Comparison of ENCODE assay signal across 27 cellular contexts in genomic region chr9:33734911-33735310, GRCh38.
DNase-seq lines count a peak whose midpoint lies in the region; ATAC-seq and TF ChIP-seq lines count a peak whose summit lies in the region.
"Had no signal": no experiment of that assay in that cellular context is flagged by ENCODE, and none has a peak within 500 bp of the region (broad histone marks: within the 10 kb centered on the region; RNA-seq: fewer than 3 reads in every experiment).

No MANE protein-coding gene starts in this region.

- peak overlapping the region; percentile 72 for H3K4me2 ChIP-seq in PC-9

- H3K27me3 ChIP-seq in PC-9 (ENCODE audit: insufficient read depth, low read depth): no peaks in the 10 kb centered on the region
- H3K27me3 ChIP-seq: sigmoid colon had no signal

- no peak overlapping the region; the same call in 1 of the 2 replicates for H3K4me3 ChIP-seq in PC-9
- no peak overlapping the region for H3K4me3 ChIP-seq in epithelial cell of esophagus (ENCODE audit: low read length)
- H3K4me3 ChIP-seq in mucosa of descending colon: no peak overlapping the region
- H3K4me3 ChIP-seq: GM12878, GM23248, prostate gland, sigmoid colon, thoracic aorta had no signal

- BruUV-seq in PC-9 (replicated peaks; lab: Mats Ljungman, UMichigan): no TSS peak

- peaks cover 18% of the 10 kb centered on the region for H3F3A ChIP-seq in PC-9 (ENCODE audit: insufficient read depth, low read depth)

- no peaks in the 10 kb centered on the region for H4K20me1 ChIP-seq in PC-9 (ENCODE audit: insufficient read depth)

- H3K9me3 ChIP-seq in PC-9 (ENCODE audit: insufficient read depth, low read depth) (no peaks in the 10 kb centered on the region), mucosa of descending colon (no peaks in the 10 kb centered on the region)
- H3K9me3 ChIP-seq: neutrophil, prostate gland, sigmoid colon, thoracic aorta had no signal

- TF ChIP-seq CTCF in PC-9 (conservative IDR thresholded peaks at IDR 0.05): no peak
- no peak for TF ChIP-seq CTCF in epithelial cell of esophagus (IDR thresholded peaks at IDR 0.05; ENCODE audit: insufficient read depth, low read depth, low read length, missing control alignments)
- TF ChIP-seq CTCF in mucosa of descending colon (IDR thresholded peaks at IDR 0.05): no peak

- H3K9me2 ChIP-seq in PC-9 (ENCODE audit: insufficient read depth): no peaks in the 10 kb centered on the region

- H3K36me3 ChIP-seq in PC-9 (ENCODE audit: low read depth): no peaks in the 10 kb centered on the region
- no peaks in the 10 kb centered on the region for H3K36me3 ChIP-seq in mucosa of descending colon (ENCODE audit: low read depth)
- H3K36me3 ChIP-seq: neutrophil, prostate gland, sigmoid colon, thoracic aorta had no signal

- intact Hi-C loops in PC-9 (cut with micrococcal nuclease; ENCODE audit: unreplicated experiment): no loop called here
- intact Hi-C loops in mucosa of descending colon (cut with DNase I, micrococcal nuclease): no loop called here

- peak; percentile 81 for ATAC-seq in mucosa of descending colon
- no peak for ATAC-seq in HG02642 (IDR thresholded peaks at IDR 0.05; ENCODE audit: poor library complexity, unreplicated experiment)
- ATAC-seq in HG02981 (IDR thresholded peaks at IDR 0.05; ENCODE audit: unreplicated experiment): no peak
- ATAC-seq: GM12878, left cardiac atrium had no signal

- H3K79me2 ChIP-seq in PC-9 (ENCODE audit: low read depth): no peaks in the 10 kb centered on the region

- POLR2A ChIA-PET in PC-9 (lab: Charles Lee; ENCODE audit: unreplicated experiment): no interaction called here

- peak overlapping the region; percentile 91 for H3K27ac ChIP-seq in PC-9
- H3K27ac ChIP-seq: GM23248, neutrophil, prostate gland, sigmoid colon, thoracic aorta had no signal

- in situ Hi-C loops in Caki2 (cut with HindIII; ENCODE audit: low pct_unique_long_range_greater_than_20kb, low sequenced_read_pairs): no loop called here

- DNase-seq in Caki2 (ENCODE audit: low read depth) (peak; percentile 28), PC-9 (peak; percentile 45 to 74), epithelial cell of esophagus (ENCODE audit: low read depth) (peak; percentile 65), mucosa of descending colon (peak in 1 of 3 donors; percentile 52), activated gamma-delta T cell treated with Interleukin-2 at 50 U/mL for 16 hours (no peak)
- DNase-seq in stimulated activated naive CD4-positive, alpha-beta T cell treated with Interleukin-2 at 50 U/mL for 16 hours (lab: John Stamatoyannopoulos, UW): no peak
- DNase-seq: 8988T; activated effector memory CD4-positive, alpha-beta T cell treated with Interleukin-2 at 50 U/mL for 16 hours; activated naive CD8-positive, alpha-beta T cell treated with anti-CD3 and anti-CD28 coated beads, Interleukin-2, amount 10 ng/mL, durations not matched to agents 7 days and 5 days; cerebellar nuclear complex; EL; GM23248; head of caudate nucleus; HFFc6; left cardiac atrium; NCI-H1105; NCI-H1930; NCI-H524 treated with DMSO at 0.1 percent for 48 hours; RPMI8226; sigmoid colon; stimulated activated naive CD4-positive, alpha-beta T cell had no signal

- H2AFZ ChIP-seq in PC-9: 0 out of 2 replicates have a peak overlapping the region, but pooled peaks have one; percentile 76
- H2AFZ ChIP-seq: GM23248 had no signal

- H3K4me1 ChIP-seq in PC-9 (replicated peaks; ENCODE audit: insufficient read depth): peaks cover 27% of the 10 kb centered on the region
- no peaks in the 10 kb centered on the region for H3K4me1 ChIP-seq in mucosa of descending colon (ENCODE audit: low read depth)
- H3K4me1 ChIP-seq: prostate gland, sigmoid colon had no signal

- CTCF ChIA-PET in PC-9 (lab: Charles Lee): interaction anchor here (1.2 kb wide), 1 partner anchor 44 kb away, joined by 3 read pairs; no protein-coding TSS in a partner anchor

Comparison
In these comparisons a context has a peak if more than half of its experiments do, and no peak if none do; other contexts are left out.
1. DNase-seq: peak in Caki2 (single experiment), PC-9 (2 of 2) and epithelial cell of esophagus (single experiment); none in activated gamma-delta T cell treated with Interleukin-2 at 50 U/mL for 16 hours (single experiment) and stimulated activated naive CD4-positive, alpha-beta T cell treated with Interleukin-2 at 50 U/mL for 16 hours (single experiment).